ENCODE assay signal across 8 cellular contexts in genomic region chr4:42655921-42656735, GRCh38. TPM values are rescaled to one million over a fixed set of nuclear protein-coding genes. Genes with fewer than 3 reads are reported as not detected.
DNase-seq lines count a peak whose midpoint lies in the region; ATAC-seq and TF ChIP-seq lines count a peak whose summit lies in the region.

No MANE protein-coding gene starts in this region.

- H3K27me3 ChIP-seq in ascending aorta = no peaks in the 10 kb centered on the region

- peak overlapping the region; percentile 63 to 69 for H3K27ac ChIP-seq in ascending aorta

- intact Hi-C loops in ascending aorta (cut with DNase I) = loop anchor here (2.0 kb wide), 1 partner anchor 17 kb away; no protein-coding TSS in a partner anchor

- peaks cover 4 to 9% of the 10 kb centered on the region in 2 donors for H3K4me1 ChIP-seq in ascending aorta

- no peaks in the 10 kb centered on the region for H3K36me3 ChIP-seq in ascending aorta

- no peak for DNase-seq in AG10803 (ENCODE audit: low read depth)
- DNase-seq in ascending aorta (ENCODE audit: low spot score in 2 of 2) = peak in 1 of 2 donors; percentile 69
- no peak for DNase-seq in skeletal muscle cell (ENCODE audit: low read depth)

- TF ChIP-seq CTCF in AG10803 (conservative IDR thresholded peaks at IDR 0.05; ENCODE audit: low read length) (no peak), ascending aorta (IDR thresholded peaks at IDR 0.05) (no peak)

- no peaks in the 10 kb centered on the region for H3K9me3 ChIP-seq in ascending aorta

- peak overlapping the region; percentile 67 for H3K4me3 ChIP-seq in AG10803 (ENCODE audit: low read length)
- peak overlapping the region; percentile 92 to 95 for H3K4me3 ChIP-seq in ascending aorta
- peak overlapping the region; percentile 77 for H3K4me3 ChIP-seq in iPS-11a (ENCODE audit: low read depth, low read length)
- H3K4me3 ChIP-seq in skeletal muscle cell (ENCODE audit: low read depth, low read length) = peak overlapping the region; percentile 64

- peak; percentile 20 for ATAC-seq in GM19035 (IDR thresholded peaks at IDR 0.05; ENCODE audit: unreplicated experiment)
- ATAC-seq in HG03280 (IDR thresholded peaks at IDR 0.05; ENCODE audit: unreplicated experiment) = peak; percentile 24
- ATAC-seq in SK-N-SH treated with all-trans-retinoic acid at 6 μM for 48 hours = peak; percentile 21
- ATAC-seq in HG03565 (IDR thresholded peaks at IDR 0.05; ENCODE audit: unreplicated experiment) = no peak

TF ChIP-seq in SK-N-SH treated with all-trans-retinoic acid at 6 μM for 48 hours, 23 proteins besides CTCF, POLR2A, EP300 and RAD21:
- TF ChIP-seq ZFP3 (CRISPR knock-in tag; IDR thresholded peaks at IDR 0.05) = no peak
- TF ChIP-seq ESRRG (CRISPR knock-in tag; IDR thresholded peaks at IDR 0.05) = no peak
- no peak for TF ChIP-seq ZFP30 (CRISPR knock-in tag; IDR thresholded peaks at IDR 0.05)
- no peak for TF ChIP-seq SNAI2 (CRISPR knock-in tag; IDR thresholded peaks at IDR 0.05)
- no peak for TF ChIP-seq ZNF565 (CRISPR knock-in tag; conservative IDR thresholded peaks at IDR 0.05; ENCODE audit: low read depth)
- TF ChIP-seq CSRNP3 (CRISPR knock-in tag; IDR thresholded peaks at IDR 0.05) = no peak
- no peak for TF ChIP-seq ISL1 (CRISPR knock-in tag; IDR thresholded peaks at IDR 0.05)

RNA-seq across cellular contexts. Expression of gene ATP8A1, which starts 0.8 kb away (rescaled TPM):
- 11.4 TPM for total RNA-seq in ascending aorta
